1 cellular context compared by ENCODE assay signal in the genomic region with DNA sequence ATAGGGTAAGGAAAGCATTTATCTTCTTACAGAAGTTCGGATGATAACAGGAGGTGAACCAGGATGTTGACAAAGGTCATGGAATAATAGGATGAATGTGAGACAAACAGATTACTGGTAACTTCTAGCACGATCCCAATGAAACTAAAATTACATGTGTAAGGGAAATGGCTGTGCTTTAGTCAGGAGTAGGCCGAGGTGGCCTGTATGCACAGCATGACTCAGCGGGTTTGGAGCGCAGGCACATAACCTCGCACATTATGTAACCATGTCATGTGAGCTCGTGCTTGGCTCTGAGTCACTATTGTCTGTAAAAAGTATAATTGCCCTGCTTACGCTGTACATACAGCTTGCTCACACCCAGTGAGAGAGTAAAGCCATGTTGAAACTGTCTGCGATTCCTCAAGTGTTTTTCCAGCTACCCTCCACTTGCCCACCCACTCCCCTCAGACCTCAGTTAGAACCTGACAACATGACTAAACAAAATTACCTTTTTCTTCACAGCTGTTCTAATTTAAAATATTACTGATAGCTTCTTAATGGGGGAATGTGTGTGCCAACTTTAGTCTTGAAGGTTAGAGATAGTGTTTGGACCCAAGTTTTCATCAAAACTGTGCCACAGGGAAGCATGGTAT.
TF ChIP-seq lines count a peak whose summit lies in the region.

No MANE protein-coding gene starts in this region.

TF ChIP-seq in HEK293, 187 proteins besides CTCF, POLR2A, EP300 and RAD21 (continued from another document):
- TF ChIP-seq TRIM28 (IDR thresholded peaks at IDR 0.05; ENCODE audit: borderline replicate concordance, low read length) (peak; percentile 100; the same call in 1 of the 2 replicates), ZNF157 (tag by site-specific recombination; IDR thresholded peaks at IDR 0.05) (peak; percentile 49), BCL11B (tag by site-specific recombination; IDR thresholded peaks at IDR 0.05; ENCODE audit: low read depth) (no peak), ZXDB (tag by site-specific recombination; IDR thresholded peaks at IDR 0.05) (0 out of 2 replicates have a peak, but pooled peaks have one; percentile 29), KLF1 (tag by site-specific recombination; IDR thresholded peaks at IDR 0.05) (no peak), ZNF266 (tag by site-specific recombination; IDR thresholded peaks at IDR 0.05; ENCODE audit: low read depth) (no peak), ZNF302 (tag by site-specific recombination; IDR thresholded peaks at IDR 0.05; ENCODE audit: low read depth) (peak; percentile 69; the same call in 1 of the 2 replicates), ZNF561 (tag by site-specific recombination; IDR thresholded peaks at IDR 0.05; ENCODE audit: borderline replicate concordance) (0 out of 2 replicates have a peak, but pooled peaks have one; percentile 54), ZNF132 (tag by site-specific recombination; IDR thresholded peaks at IDR 0.05; ENCODE audit: borderline replicate concordance) (no peak), GLIS2 (tag by site-specific recombination; IDR thresholded peaks at IDR 0.05) (no peak), ZSCAN23 (tag by site-specific recombination; IDR thresholded peaks at IDR 0.05) (peak; percentile 80; the same call in 1 of the 2 replicates)
- TF ChIP-seq, protein P1, sequence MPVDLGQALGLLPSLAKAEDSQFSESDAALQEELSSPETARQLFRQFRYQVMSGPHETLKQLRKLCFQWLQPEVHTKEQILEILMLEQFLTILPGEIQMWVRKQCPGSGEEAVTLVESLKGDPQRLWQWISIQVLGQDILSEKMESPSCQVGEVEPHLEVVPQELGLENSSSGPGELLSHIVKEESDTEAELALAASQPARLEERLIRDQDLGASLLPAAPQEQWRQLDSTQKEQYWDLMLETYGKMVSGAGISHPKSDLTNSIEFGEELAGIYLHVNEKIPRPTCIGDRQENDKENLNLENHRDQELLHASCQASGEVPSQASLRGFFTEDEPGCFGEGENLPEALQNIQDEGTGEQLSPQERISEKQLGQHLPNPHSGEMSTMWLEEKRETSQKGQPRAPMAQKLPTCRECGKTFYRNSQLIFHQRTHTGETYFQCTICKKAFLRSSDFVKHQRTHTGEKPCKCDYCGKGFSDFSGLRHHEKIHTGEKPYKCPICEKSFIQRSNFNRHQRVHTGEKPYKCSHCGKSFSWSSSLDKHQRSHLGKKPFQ (tag by site-specific recombination; IDR thresholded peaks at IDR 0.05), result peak; percentile 25; the same call in 1 of the 2 replicates
- TF ChIP-seq, protein P2, sequence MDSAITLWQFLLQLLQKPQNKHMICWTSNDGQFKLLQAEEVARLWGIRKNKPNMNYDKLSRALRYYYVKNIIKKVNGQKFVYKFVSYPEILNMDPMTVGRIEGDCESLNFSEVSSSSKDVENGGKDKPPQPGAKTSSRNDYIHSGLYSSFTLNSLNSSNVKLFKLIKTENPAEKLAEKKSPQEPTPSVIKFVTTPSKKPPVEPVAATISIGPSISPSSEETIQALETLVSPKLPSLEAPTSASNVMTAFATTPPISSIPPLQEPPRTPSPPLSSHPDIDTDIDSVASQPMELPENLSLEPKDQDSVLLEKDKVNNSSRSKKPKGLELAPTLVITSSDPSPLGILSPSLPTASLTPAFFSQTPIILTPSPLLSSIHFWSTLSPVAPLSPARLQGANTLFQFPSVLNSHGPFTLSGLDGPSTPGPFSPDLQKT (IDR thresholded peaks at IDR 0.05; ENCODE audit: borderline replicate concordance, low read depth, low read length), result no peak
